In the genomic region with DNA sequence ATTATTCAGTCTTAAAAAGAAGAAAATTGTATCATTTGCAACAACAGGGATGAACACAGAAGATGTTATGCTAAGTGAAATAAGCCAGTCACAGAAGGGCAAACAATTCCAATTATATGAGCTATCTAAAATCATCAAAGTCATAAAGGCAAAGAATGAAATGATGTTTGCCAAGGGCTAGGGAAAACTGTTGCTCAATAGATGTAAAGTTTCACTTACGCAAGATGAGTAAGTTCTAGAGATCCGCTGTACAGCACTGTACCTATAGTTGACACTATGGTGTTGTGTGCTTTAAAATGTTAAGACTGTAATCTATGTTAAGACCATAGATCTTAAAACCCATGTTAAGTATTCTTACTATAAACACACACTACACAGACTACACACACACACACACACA, we compare ENCODE assay signal across 26 cellular contexts.
"Had no signal": no experiment of that assay in that cellular context is flagged by ENCODE, and none has a peak within 500 bp of the region (broad histone marks: within the 10 kb centered on the region; RNA-seq: fewer than 3 reads in every experiment).

No MANE protein-coding gene starts in this region.

- H3K4me3 ChIP-seq: body of pancreas, esophagus squamous epithelium, gastroesophageal sphincter, ovary, stomach, suprapubic skin, transverse colon, uterus had no signal

- ATAC-seq: activated CD4-positive, alpha-beta T cell treated with anti-CD3 and anti-CD28 coated beads for 36 hours; activated naive CD8-positive, alpha-beta T cell treated with anti-CD3 and anti-CD28 coated beads, Interleukin-2, amount 50 U/mL, for 24 hours; activated T-cell treated with anti-CD3 and anti-CD28 coated beads, Interleukin-2, amount 50 U/mL, for 72 hours; body of pancreas; effector memory CD8-positive, alpha-beta T cell; gastroesophageal sphincter; sciatic nerve; stimulated activated effector memory CD8-positive, alpha-beta T cell treated with anti-CD3 and anti-CD28 coated beads, Interleukin-12 subunit alpha, Interleukin-12 subunit beta, amount 100 ng/mL, for 72 hours; WTC11 had no signal

- H3K27me3 Mint-ChIP-seq: activated CD4-positive, alpha-beta T cell treated with anti-CD3 and anti-CD28 coated beads for 36 hours; activated naive CD4-positive, alpha-beta T cell treated with anti-CD3 and anti-CD28 coated beads, Interleukin-2, amount 10 ng/mL, durations not matched to agents 7 days and 5 days; activated naive CD8-positive, alpha-beta T cell treated with anti-CD3 and anti-CD28 coated beads, Interleukin-2, amount 50 U/mL, for 24 hours; effector memory CD8-positive, alpha-beta T cell had no signal

- H3K9me3 ChIP-seq: body of pancreas, esophagus squamous epithelium, gastroesophageal sphincter, neutrophil, ovary, transverse colon, uterus had no signal

- H3K4me1 ChIP-seq: body of pancreas, esophagus squamous epithelium, gastroesophageal sphincter, stomach, suprapubic skin, transverse colon, uterus had no signal

- H3K36me3 Mint-ChIP-seq: activated naive CD4-positive, alpha-beta T cell treated with anti-CD3 and anti-CD28 coated beads, Interleukin-2, amount 10 ng/mL, durations not matched to agents 7 days and 5 days; stimulated activated effector memory CD8-positive, alpha-beta T cell treated with anti-CD3 and anti-CD28 coated beads, Interleukin-12 subunit alpha, Interleukin-12 subunit beta, amount 100 ng/mL, for 72 hours had no signal

- H3K4me3 Mint-ChIP-seq: activated CD4-positive, alpha-beta T cell treated with anti-CD3 and anti-CD28 coated beads for 36 hours; activated naive CD4-positive, alpha-beta T cell treated with anti-CD3 and anti-CD28 coated beads, Interleukin-2, amount 10 ng/mL, durations not matched to agents 7 days and 5 days; activated naive CD8-positive, alpha-beta T cell treated with anti-CD3 and anti-CD28 coated beads, Interleukin-2, amount 50 U/mL, for 24 hours; activated T-cell treated with anti-CD3 and anti-CD28 coated beads, Interleukin-2, amount 50 U/mL, for 72 hours; effector memory CD8-positive, alpha-beta T cell; nephron; stimulated activated effector memory CD8-positive, alpha-beta T cell treated with anti-CD3 and anti-CD28 coated beads, Interleukin-12 subunit alpha, Interleukin-12 subunit beta, amount 100 ng/mL, for 72 hours; WTC11 had no signal

- H3K9me3 Mint-ChIP-seq: activated naive CD4-positive, alpha-beta T cell treated with anti-CD3 and anti-CD28 coated beads, Interleukin-2, amount 10 ng/mL, durations not matched to agents 7 days and 5 days had no signal

- H3K27me3 ChIP-seq: body of pancreas, esophagus squamous epithelium, gastroesophageal sphincter, neutrophil, ovary, stomach, suprapubic skin, transverse colon, uterus had no signal

- H3K27ac ChIP-seq: body of pancreas, esophagus squamous epithelium, gastroesophageal sphincter, neutrophil, ovary, stomach, suprapubic skin, transverse colon, uterus had no signal

- H3K36me3 ChIP-seq: esophagus squamous epithelium, gastroesophageal sphincter, neutrophil, ovary, stomach, suprapubic skin, transverse colon, uterus had no signal

- DNase-seq: activated CD4-positive, alpha-beta T cell treated with anti-CD3 and anti-CD28 coated beads for 36 hours; activated CD4-positive, alpha-beta T cell treated with anti-CD3 and anti-CD28 coated beads, Interleukin-2, amount 50 U/mL, for 48 hours; activated effector memory CD4-positive, alpha-beta T cell treated with Interleukin-2 at 50 U/mL for 16 hours; activated naive CD4-positive, alpha-beta T cell treated with anti-CD3 and anti-CD28 coated beads, Interleukin-2, amount 10 ng/mL, durations not matched to agents 7 days and 5 days; activated naive CD8-positive, alpha-beta T cell treated with anti-CD3 and anti-CD28 coated beads, Interleukin-2, amount 50 U/mL, for 24 hours; activated T-cell treated with anti-CD3 and anti-CD28 coated beads, Interleukin-2, amount 50 U/mL, for 72 hours; anterior cingulate cortex; body of pancreas; caudate nucleus; effector memory CD8-positive, alpha-beta T cell; esophagus squamous epithelium; head of caudate nucleus; ovary; small intestine; stimulated activated CD4-positive, alpha-beta T cell treated with anti-CD3 and anti-CD28 coated beads, Interleukin-2, amount 100 ng/mL, for 24 hours; stomach; T-helper 1 cell; transverse colon; uterus had no signal

- H3K27ac Mint-ChIP-seq: activated CD4-positive, alpha-beta T cell treated with anti-CD3 and anti-CD28 coated beads for 36 hours; activated naive CD4-positive, alpha-beta T cell treated with anti-CD3 and anti-CD28 coated beads, Interleukin-2, amount 10 ng/mL, durations not matched to agents 7 days and 5 days; activated naive CD8-positive, alpha-beta T cell treated with anti-CD3 and anti-CD28 coated beads, Interleukin-2, amount 50 U/mL, for 24 hours; activated T-cell treated with anti-CD3 and anti-CD28 coated beads, Interleukin-2, amount 50 U/mL, for 72 hours; effector memory CD8-positive, alpha-beta T cell; nephron; stimulated activated effector memory CD8-positive, alpha-beta T cell treated with anti-CD3 and anti-CD28 coated beads, Interleukin-12 subunit alpha, Interleukin-12 subunit beta, amount 100 ng/mL, for 72 hours; WTC11 had no signal

- H3K4me1 Mint-ChIP-seq: activated CD4-positive, alpha-beta T cell treated with anti-CD3 and anti-CD28 coated beads for 36 hours; activated naive CD4-positive, alpha-beta T cell treated with anti-CD3 and anti-CD28 coated beads, Interleukin-2, amount 10 ng/mL, durations not matched to agents 7 days and 5 days; activated naive CD8-positive, alpha-beta T cell treated with anti-CD3 and anti-CD28 coated beads, Interleukin-2, amount 50 U/mL, for 24 hours; stimulated activated effector memory CD8-positive, alpha-beta T cell treated with anti-CD3 and anti-CD28 coated beads, Interleukin-12 subunit alpha, Interleukin-12 subunit beta, amount 100 ng/mL, for 72 hours; WTC11 had no signal
